ENCODE assay signal across 16 cellular contexts in the genomic region with DNA sequence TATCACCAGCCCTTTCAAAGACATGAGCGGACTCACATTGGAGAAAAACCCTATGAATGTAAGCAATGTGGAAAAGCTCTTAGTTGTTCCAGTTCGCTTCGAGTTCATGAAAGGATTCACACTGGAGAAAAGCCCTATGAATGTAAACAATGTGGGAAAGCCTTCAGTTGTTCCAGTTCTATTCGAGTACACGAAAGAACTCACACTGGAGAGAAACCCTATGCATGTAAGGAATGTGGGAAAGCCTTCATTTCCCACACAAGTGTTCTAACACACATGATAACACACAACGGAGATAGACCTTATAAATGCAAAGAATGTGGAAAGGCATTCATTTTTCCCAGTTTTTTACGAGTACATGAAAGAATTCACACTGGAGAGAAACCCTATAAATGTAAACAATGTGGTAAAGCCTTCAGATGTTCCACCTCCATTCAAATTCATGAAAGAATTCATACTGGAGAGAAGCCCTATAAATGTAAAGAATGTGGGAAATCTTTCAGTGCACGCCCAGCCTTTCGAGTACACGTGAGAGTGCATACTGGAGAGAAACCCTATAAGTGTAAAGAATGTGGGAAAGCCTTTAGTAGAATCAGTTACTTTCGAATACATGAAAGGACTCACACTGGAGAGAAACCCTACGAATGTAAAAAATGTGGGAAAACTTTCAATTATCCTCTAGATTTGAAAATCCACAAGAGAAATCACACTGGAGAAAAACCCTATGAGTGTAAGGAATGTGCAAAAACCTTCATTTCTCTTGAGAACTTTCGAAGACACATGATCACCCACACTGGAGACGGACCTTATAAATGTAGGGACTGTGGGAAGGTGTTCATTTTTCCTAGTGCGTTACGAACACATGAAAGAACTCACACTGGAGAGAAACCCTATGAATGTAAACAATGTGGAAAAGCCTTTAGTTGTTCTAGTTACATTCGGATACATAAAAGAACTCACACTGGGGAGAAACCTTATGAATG. TPM values are rescaled to one million over a fixed set of nuclear protein-coding genes. Genes with fewer than 3 reads are reported as not detected.
DNase-seq lines count a peak whose midpoint lies in the region; ATAC-seq, FAIRE-seq and TF ChIP-seq lines count a peak whose summit lies in the region.
"Had no signal": no experiment of that assay in that cellular context is flagged by ENCODE, and none has a peak within 500 bp of the region (broad histone marks: within the 10 kb centered on the region; RNA-seq: fewer than 3 reads in every experiment).

No MANE protein-coding gene starts in this region.

- BruUV-seq in IMR-90 (replicated peaks; lab: Mats Ljungman, UMichigan) (TSS peak; percentile 31), mammary epithelial cell (replicated peaks; lab: Mats Ljungman, UMichigan) (no TSS peak)

- no peak overlapping the region for H3K4me2 ChIP-seq in IMR-90 (ENCODE audit: low read depth, low read length)
- H3K4me2 ChIP-seq in mammary epithelial cell (ENCODE audit: insufficient read depth, low read depth, low read length), result no peak overlapping the region
- H3K4me2 ChIP-seq: neural progenitor cell had no signal

- H3K9ac ChIP-seq in IMR-90 (ENCODE audit: low read depth, low read length) (no peak overlapping the region), mammary epithelial cell (ENCODE audit: insufficient read depth, low read length) (no peak overlapping the region)
- H3K9ac ChIP-seq: neural progenitor cell had no signal

- POLR2A ChIA-PET in IMR-90 (lab: Charles Lee; ENCODE audit: unreplicated experiment), result no interaction called here

- H3K23ac ChIP-seq in IMR-90 (ENCODE audit: low read depth, low read length), result no peak overlapping the region

- TF ChIP-seq RAD21 in IMR-90 (IDR thresholded peaks at IDR 0.05; ENCODE audit: low read length), result no peak

- H2BK20ac ChIP-seq in IMR-90 (ENCODE audit: low read depth, low read length), result no peak overlapping the region

- H3K36me3 ChIP-seq in IMR-90 (ENCODE audit: control insufficient read depth, insufficient read depth, low read length), result peaks cover 71% of the 10 kb centered on the region
- H3K36me3 ChIP-seq in mammary epithelial cell (ENCODE audit: insufficient read depth, low read length), result peaks cover 32% of the 10 kb centered on the region
- H3K36me3 ChIP-seq in left lung, result peaks cover 19 to 92% of the 10 kb centered on the region in 2 donors

- no peak overlapping the region for H2AFZ ChIP-seq in IMR-90 (replicated peaks; ENCODE audit: low read length, poor library complexity)
- no peak overlapping the region for H2AFZ ChIP-seq in mammary epithelial cell (ENCODE audit: low read depth, low read length)
- H2AFZ ChIP-seq: neural progenitor cell had no signal

- H2BK120ac ChIP-seq in IMR-90 (ENCODE audit: low read depth, low read length), result no peak overlapping the region

- peaks cover 2% of the 10 kb centered on the region; the same call in 1 of the 2 replicates for H4K20me1 ChIP-seq in IMR-90 (ENCODE audit: insufficient read depth, low read length)
- H4K20me1 ChIP-seq in mammary epithelial cell (ENCODE audit: insufficient read depth, low read length), result no peaks in the 10 kb centered on the region

- peaks cover 3% of the 10 kb centered on the region for H3K79me2 ChIP-seq in mammary epithelial cell (ENCODE audit: insufficient read depth, low read length)

- intact Hi-C loops in IMR-90 (cut with micrococcal nuclease), result no loop called here
- intact Hi-C loops in mammary epithelial cell (cut with micrococcal nuclease), result no loop called here
- intact Hi-C loops in left lung (cut with DNase I), result no loop called here

- TF ChIP-seq CTCF in IMR-90 (conservative IDR thresholded peaks at IDR 0.05; ENCODE audit: low read depth, low read length), result no peak
- TF ChIP-seq CTCF in mammary epithelial cell (conservative IDR thresholded peaks at IDR 0.05 in 1 of 2, IDR thresholded peaks at IDR 0.05 in 1 of 2; ENCODE audit: extremely low read depth in 1 of 2, insufficient read depth in 1 of 2, low read depth in 1 of 2, low read length in 2 of 2), result no peak
- TF ChIP-seq CTCF in foreskin keratinocyte (conservative IDR thresholded peaks at IDR 0.05), result no peak
- TF ChIP-seq CTCF in left lung (IDR thresholded peaks at IDR 0.05), result no peak

- H3K4me3 ChIP-seq in IMR-90 (ENCODE audit: insufficient read depth, low read depth, low read length), result no peak overlapping the region
- no peak overlapping the region for H3K4me3 ChIP-seq in mammary epithelial cell (replicated peaks in 1 of 3; ENCODE audit: insufficient read depth in 1 of 3, low read depth in 2 of 3, low read length in 3 of 3)
- no peak overlapping the region for H3K4me3 ChIP-seq in left lung
- H3K4me3 ChIP-seq: neural progenitor cell, testis had no signal

- H3K9me1 ChIP-seq in IMR-90 (ENCODE audit: insufficient read depth, low read length), result no peaks in the 10 kb centered on the region

- TF ChIP-seq POLR2A in IMR-90 (IDR thresholded peaks at IDR 0.05; ENCODE audit: low read depth, low read length), result no peak

- no peak overlapping the region for H4K5ac ChIP-seq in IMR-90 (ENCODE audit: low read depth, low read length)

- no peak for FAIRE-seq in RCC 7860 (lab: Jason Lieb, UNC)

- no peak overlapping the region for H2BK15ac ChIP-seq in IMR-90 (ENCODE audit: low read depth, low read length)

- H3K4ac ChIP-seq in IMR-90 (ENCODE audit: low read depth, low read length), result no peak overlapping the region

- peaks cover 59% of the 10 kb centered on the region for H3K9me3 ChIP-seq in IMR-90 (ENCODE audit: control insufficient read depth, insufficient read depth, low read length)
- peaks cover 57% of the 10 kb centered on the region for H3K9me3 ChIP-seq in mammary epithelial cell (replicated peaks; ENCODE audit: insufficient read depth, low read length)
- H3K9me3 ChIP-seq in left lung, result peaks cover 0 to 26% of the 10 kb centered on the region in 2 donors
- H3K9me3 ChIP-seq: testis had no signal

- H2AK5ac ChIP-seq in IMR-90 (ENCODE audit: low read depth, low read length), result no peak overlapping the region

- H3K14ac ChIP-seq in IMR-90 (replicated peaks; ENCODE audit: low read depth, low read length), result no peak overlapping the region

- H3K27ac ChIP-seq in IMR-90 (ENCODE audit: insufficient read depth, low read length) (no peak overlapping the region), mammary epithelial cell (ENCODE audit: insufficient read depth, low read depth, low read length) (no peak overlapping the region), foreskin keratinocyte (no peak overlapping the region), left lung (no peak overlapping the region)
- H3K27ac ChIP-seq: neural progenitor cell, testis had no signal

- no peak overlapping the region for H2AK9ac ChIP-seq in IMR-90 (replicated peaks; ENCODE audit: low read depth, low read length, poor library complexity)

- DNase-seq in EH (ENCODE audit: low read depth) (peak; percentile 34), IMR-90 (peak; percentile 17), mammary epithelial cell (peak; percentile 20), foreskin keratinocyte (peak; percentile 20 to 34), mesenteric fat pad (ENCODE audit: low spot score) (no peak), RCC 7860 (ENCODE audit: low spot score) (no peak), left lung (no peak)
- DNase-seq: activated CD4-positive, alpha-beta memory T cell treated with anti-CD3 and anti-CD28 coated beads, Interleukin-2, amount 10 ng/mL, durations not matched to agents 7 days and 5 days; activated T-cell treated with anti-CD3 and anti-CD28 coated beads, Interleukin-2, amount 50 U/mL, for 4 hours; hypothalamus; kidney glomerular epithelial cell; NCI-H1930; NCI-H510A treated with DMSO at 0.1 percent for 48 hours; testis had no signal

- H3K18ac ChIP-seq in IMR-90 (ENCODE audit: low read depth, low read length), result no peak overlapping the region

- in situ Hi-C loops in IMR-90 (cut with MboI; ENCODE audit: low sequenced_read_pairs), result no loop called here
- in situ Hi-C loops in mammary epithelial cell (cut with MboI; ENCODE audit: low sequenced_read_pairs in 2 of 2), result no loop called here

- CTCF ChIA-PET in IMR-90 (lab: Yijun Ruan, JAX) (no interaction called here), mammary epithelial cell (lab: Charles Lee; ENCODE audit: low non-redundant PET) (no interaction called here)

- no peak overlapping the region for H3K56ac ChIP-seq in IMR-90 (ENCODE audit: extremely low read depth, insufficient read depth, low read length)

- H4K91ac ChIP-seq in IMR-90 (ENCODE audit: insufficient read depth, low read depth, low read length), result no peak overlapping the region

- no peak for ATAC-seq in IMR-90 (ENCODE audit: low read depth)
- ATAC-seq in foreskin keratinocyte, result no peak
- no peak for ATAC-seq in left lung
- ATAC-seq in HG03565 (IDR thresholded peaks at IDR 0.05; ENCODE audit: unreplicated experiment), result no peak

- H3K79me1 ChIP-seq in IMR-90 (ENCODE audit: low read depth in 1 of 2, low read length in 2 of 2), result peaks cover 6 to 12% of the 10 kb centered on the region in 2 experiments

- no CpG with 5 or more reads among the region's 17 CpGs for WGBS in IMR-90 (ENCODE audit: extremely low coverage in 2 of 2, insufficient read length in 1 of 2), 2 experiments
- 94% methylated on average over 17 of the region's 17 CpGs for WGBS in mammary epithelial cell (ENCODE audit: low coverage, missing lambda C conversion rate)

- H4K8ac ChIP-seq in IMR-90 (ENCODE audit: low read depth in 2 of 2, low read length in 2 of 2), result no peak overlapping the region

- dilution Hi-C loops in IMR-90 (cut with HindIII; ENCODE audit: low sequenced_read_pairs, unreplicated experiment), result no loop called here
- dilution Hi-C loops in mammary epithelial cell (cut with HindIII; ENCODE audit: low sequenced_read_pairs), result loop anchor here (5.0 kb wide), 1 partner anchor 66 kb away; no protein-coding TSS in a partner anchor

- H3K4me1 ChIP-seq in IMR-90 (ENCODE audit: control insufficient read depth, insufficient read depth, low read length), result no peaks in the 10 kb centered on the region
- no peaks in the 10 kb centered on the region for H3K4me1 ChIP-seq in mammary epithelial cell (ENCODE audit: insufficient read depth, low read length)
- no peaks in the 10 kb centered on the region for H3K4me1 ChIP-seq in foreskin keratinocyte
- H3K4me1 ChIP-seq in left lung, result no peaks in the 10 kb centered on the region
- H3K4me1 ChIP-seq: neural progenitor cell, testis had no signal

- H3K27me3 ChIP-seq in IMR-90 (ENCODE audit: control insufficient read depth, insufficient read depth, low read length) (no peaks in the 10 kb centered on the region), mammary epithelial cell (ENCODE audit: insufficient read depth, low read length) (no peaks in the 10 kb centered on the region), foreskin keratinocyte (no peaks in the 10 kb centered on the region), left lung (no peaks in the 10 kb centered on the region)
- H3K27me3 ChIP-seq: neural progenitor cell, testis had no signal

- H2BK5ac ChIP-seq in IMR-90 (ENCODE audit: low read depth, low read length, poor library complexity, severe bottlenecking), result no peak overlapping the region

RNA-seq across cellular contexts. Expression of gene ZNF791, which starts 17.6 kb away (rescaled TPM):
- 15.8 and 19.4 TPM in 2 replicates for total RNA-seq in IMR-90 (2012; rRNA removed)
- 7.0 and 7.1 TPM in 2 replicates for polyA plus RNA-seq in IMR-90 (2012; rRNA removed)
- 2.1 and 2.2 TPM in 2 replicates for polyA plus RNA-seq in IMR-90 (2012; cell fraction: cytosol; rRNA removed)
- polyA plus RNA-seq in IMR-90 (2012; cell fraction: nucleus; rRNA removed; ENCODE audit: low replicate concordance), result 2.6 and 10.8 TPM in 2 replicates
- total RNA-seq in mammary epithelial cell, result 10 to 100 TPM; 15.3 to 18.6 TPM
- 6.2 TPM for polyA plus RNA-seq in mammary epithelial cell
- 19.1 TPM for polyA minus RNA-seq in mammary epithelial cell
- 10.6 and 12.1 TPM in 2 replicates for total RNA-seq in foreskin keratinocyte
- polyA plus RNA-seq in foreskin keratinocyte, result 3.0 and 3.5 TPM in 2 replicates
- 24.1 TPM for total RNA-seq in mesenteric fat pad
- 10 to 100 TPM; 18.0 to 23.3 TPM for total RNA-seq in left lung

RNA-seq across cellular contexts. Expression of gene ZNF490, which starts 17.7 kb away (rescaled TPM):
- 8.1 and 9.0 TPM in 2 replicates for total RNA-seq in IMR-90 (2012; rRNA removed)
- 1.5 and 1.7 TPM in 2 replicates for polyA plus RNA-seq in IMR-90 (2012; rRNA removed)
- polyA plus RNA-seq in IMR-90 (2012; cell fraction: cytosol; rRNA removed), result 0.38 and 0.56 TPM in 2 replicates
- 0.60 and 1.7 TPM in 2 replicates for polyA plus RNA-seq in IMR-90 (2012; cell fraction: nucleus; rRNA removed; ENCODE audit: low replicate concordance)
- total RNA-seq in mammary epithelial cell, result 1 to 10 TPM; 6.5 to 8.3 TPM
- 2.2 TPM for polyA plus RNA-seq in mammary epithelial cell
- 40.1 TPM for polyA minus RNA-seq in mammary epithelial cell
- total RNA-seq in foreskin keratinocyte, result 5.3 and 5.7 TPM in 2 replicates
- 0.18 and 0.22 TPM in 2 replicates for polyA plus RNA-seq in foreskin keratinocyte
- total RNA-seq in mesenteric fat pad, result 4.6 TPM
- 10 to 100 TPM in 1 of 2 donors, 1 to 10 TPM in 1; 9.2 to 11.7 TPM for total RNA-seq in left lung

RNA-seq across cellular contexts. Expression of gene MAN2B1, which starts 38.2 kb away (rescaled TPM):
- total RNA-seq in IMR-90 (2012; rRNA removed) (10.4 and 10.6 TPM in 2 replicates), mammary epithelial cell (10 to 100 TPM; 36.3 to 57.2 TPM), foreskin keratinocyte (35.9 and 38.4 TPM in 2 replicates), mesenteric fat pad (106 TPM), left lung (100 to 1,000 TPM; 164 to 176 TPM)
- polyA plus RNA-seq in IMR-90 (2012; rRNA removed) (55.4 and 64.0 TPM in 2 replicates), mammary epithelial cell (28.3 TPM), foreskin keratinocyte (42.6 and 43.3 TPM in 2 replicates)
- polyA plus RNA-seq in IMR-90 (2012; cell fraction: cytosol; rRNA removed), result 42.0 and 77.7 TPM in 2 replicates
- polyA plus RNA-seq in IMR-90 (2012; cell fraction: nucleus; rRNA removed; ENCODE audit: low replicate concordance), result 104 and 163 TPM in 2 replicates
- 60.4 TPM for polyA minus RNA-seq in mammary epithelial cell

RNA-seq across cellular contexts. Expression of gene WDR83, which starts 38.3 kb away (rescaled TPM):
- total RNA-seq in IMR-90 (2012; rRNA removed), result 5.3 and 5.9 TPM in 2 replicates
- 8.9 and 10.5 TPM in 2 replicates for polyA plus RNA-seq in IMR-90 (2012; rRNA removed)
- polyA plus RNA-seq in IMR-90 (2012; cell fraction: cytosol; rRNA removed), result 8.9 and 11.7 TPM in 2 replicates
- 17.2 and 35.7 TPM in 2 replicates for polyA plus RNA-seq in IMR-90 (2012; cell fraction: nucleus; rRNA removed; ENCODE audit: low replicate concordance)
- 1 to 10 TPM; 6.7 to 8.1 TPM for total RNA-seq in mammary epithelial cell
- polyA plus RNA-seq in mammary epithelial cell, result 8.2 TPM
- 6.0 TPM for polyA minus RNA-seq in mammary epithelial cell
- 9.1 and 11.5 TPM in 2 replicates for total RNA-seq in foreskin keratinocyte
- 14.1 and 15.1 TPM in 2 replicates for polyA plus RNA-seq in foreskin keratinocyte
- total RNA-seq in mesenteric fat pad, result 7.2 TPM
- total RNA-seq in left lung, result 10 to 100 TPM in 1 of 2 donors, 1 to 10 TPM in 1; 9.0 to 10.8 TPM

RNA-seq across cellular contexts. Expression of gene DHPS, which starts 53.3 kb away (rescaled TPM):
- 73.3 and 82.8 TPM in 2 replicates for total RNA-seq in IMR-90 (2012; rRNA removed)
- polyA plus RNA-seq in IMR-90 (2012; rRNA removed), result 85.0 and 88.6 TPM in 2 replicates
- polyA plus RNA-seq in IMR-90 (2012; cell fraction: cytosol; rRNA removed), result 101 and 107 TPM in 2 replicates
- polyA plus RNA-seq in IMR-90 (2012; cell fraction: nucleus; rRNA removed; ENCODE audit: low replicate concordance), result 256 and 333 TPM in 2 replicates
- 10 to 100 TPM; 46.5 to 73.8 TPM for total RNA-seq in mammary epithelial cell
- polyA plus RNA-seq in mammary epithelial cell, result 69.0 TPM
- 86.4 TPM for polyA minus RNA-seq in mammary epithelial cell
- total RNA-seq in foreskin keratinocyte, result 49.4 and 60.4 TPM in 2 replicates
- 62.4 and 75.9 TPM in 2 replicates for polyA plus RNA-seq in foreskin keratinocyte
- total RNA-seq in mesenteric fat pad, result 46.3 TPM
- total RNA-seq in left lung, result 10 to 100 TPM; 63.8 to 70.1 TPM

Comparison
In these comparisons a context has a peak if more than half of its experiments do, and no peak if none do; other contexts are left out.
1. DNase-seq: peak in EH (single experiment), IMR-90 (single experiment), mammary epithelial cell (single experiment) and foreskin keratinocyte (2 of 2); none in mesenteric fat pad (single experiment), RCC 7860 (single experiment) and left lung (0 of 2).